ENCODE assay signal across 32 cellular contexts in genomic region chr5:94818904-94819303, GRCh38.
"Had no signal": no experiment of that assay in that cellular context is flagged by ENCODE, and none has a peak within 500 bp of the region (broad histone marks: within the 10 kb centered on the region; RNA-seq: fewer than 3 reads in every experiment).

No MANE protein-coding gene starts in this region.

- H3K27ac ChIP-seq: adrenal gland, ascending aorta, body of pancreas, brain microvascular endothelial cell, breast epithelium, cardiac muscle cell had no signal

- FAIRE-seq: astrocyte, bronchial epithelial cell had no signal

- H3K36me3 ChIP-seq: adrenal gland, ascending aorta, brain microvascular endothelial cell, breast epithelium, cardiac muscle cell had no signal

- H3K9me3 ChIP-seq: ascending aorta, body of pancreas, breast epithelium had no signal

- H3K4me3 ChIP-seq: adrenal gland, ascending aorta, body of pancreas, breast epithelium, cardiac muscle cell had no signal

- ATAC-seq: activated naive CD4-positive, alpha-beta T cell treated with anti-CD3 and anti-CD28 coated beads, Interleukin-2, amount 50 U/mL, for 72 hours; activated naive CD8-positive, alpha-beta T cell treated with anti-CD3 and anti-CD28 coated beads, Interleukin-2, amount 50 U/mL, for 24 hours; activated T-cell treated with anti-CD3 and anti-CD28 coated beads, Interleukin-2, amount 50 U/mL, for 4 hours; activated T-cell treated with anti-CD3 and anti-CD28 coated beads, Interleukin-2, amount 50 U/mL, for 72 hours; activated T-helper 17 cell treated with anti-CD3 and anti-CD28 coated beads, Interleukin-2, amount 50 U/mL, for 72 hours; body of pancreas had no signal

- H3K4me1 ChIP-seq: adrenal gland, ascending aorta, body of pancreas, breast epithelium had no signal

- DNase-seq: activated effector memory CD4-positive, alpha-beta T cell treated with anti-CD3 and anti-CD28 coated beads, Interleukin-2, amount 50 U/mL, for 16 hours; activated effector memory CD4-positive, alpha-beta T cell treated with Interleukin-2 at 50 U/mL for 16 hours; activated gamma-delta T cell; activated gamma-delta T cell treated with Interleukin-2 at 50 U/mL for 16 hours; activated naive CD4-positive, alpha-beta T cell; activated naive CD4-positive, alpha-beta T cell treated with anti-CD3 and anti-CD28 coated beads for 36 hours; activated naive CD4-positive, alpha-beta T cell treated with anti-CD3 and anti-CD28 coated beads, Interleukin-2, amount 10 ng/mL, durations not matched to agents 7 days and 5 days; activated naive CD4-positive, alpha-beta T cell treated with anti-CD3 and anti-CD28 coated beads, Interleukin-2, amount 50 U/mL, for 16 hours; activated naive CD4-positive, alpha-beta T cell treated with Interleukin-2 at 50 U/mL for 16 hours; activated naive CD8-positive, alpha-beta T cell treated with anti-CD3 and anti-CD28 coated beads for 36 hours; activated naive CD8-positive, alpha-beta T cell treated with anti-CD3 and anti-CD28 coated beads, Interleukin-2, amount 10 ng/mL, durations not matched to agents 7 days and 5 days; activated naive CD8-positive, alpha-beta T cell treated with anti-CD3 and anti-CD28 coated beads, Interleukin-2, amount 50 U/mL, for 24 hours; activated T-cell treated with anti-CD3 and anti-CD28 coated beads, Interleukin-2, amount 50 U/mL, for 4 hours; activated T-cell treated with anti-CD3 and anti-CD28 coated beads, Interleukin-2, amount 50 U/mL, for 48 hours; activated T-cell treated with anti-CD3 and anti-CD28 coated beads, Interleukin-2, amount 50 U/mL, for 72 hours; adrenal gland; amniotic stem cell; amygdala; anterior cingulate cortex; aorta; body of pancreas; brain microvascular endothelial cell; caudate nucleus; central memory CD4-positive, alpha-beta T cell; cerebellar nuclear complex had no signal
